8 cellular contexts compared by ENCODE assay signal in the genomic region with DNA sequence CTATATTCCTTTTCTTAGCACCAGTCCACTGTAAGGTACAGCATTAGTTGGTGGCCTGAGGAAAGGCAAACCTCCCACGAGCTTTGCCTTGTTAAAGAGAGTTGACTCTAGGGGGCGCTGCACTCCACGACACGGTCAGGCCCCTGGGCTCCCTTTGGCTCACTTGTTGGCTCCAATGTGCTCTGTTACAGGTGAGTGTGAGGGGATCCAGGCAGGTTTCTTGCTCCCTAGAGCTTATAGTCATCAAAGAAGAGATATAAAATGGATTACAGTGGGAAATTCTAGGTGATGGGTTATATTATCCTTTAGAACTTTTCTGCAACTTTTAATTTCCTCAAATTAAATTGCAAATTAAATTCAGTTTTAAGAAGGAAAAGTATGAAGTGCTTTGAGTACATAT. TPM values are rescaled to one million over a fixed set of nuclear protein-coding genes. Genes with fewer than 3 reads are reported as not detected.
A peak's percentile ranks its signal among the peaks of the same experiment; 100 is the strongest.
DNase-seq lines count a peak whose midpoint lies in the region; ATAC-seq, FAIRE-seq and TF ChIP-seq lines count a peak whose summit lies in the region.

No MANE protein-coding gene starts in this region.

- no peak for ATAC-seq in HG03342 (IDR thresholded peaks at IDR 0.05; ENCODE audit: unreplicated experiment)

- H3K36me3 Mint-ChIP-seq in endothelial cell (ENCODE audit: low read depth, unreplicated experiment): peaks cover 5% of the 10 kb centered on the region

- peak; percentile 89 for TF ChIP-seq CTCF in endothelial cell (IDR thresholded peaks at IDR 0.05; ENCODE audit: unreplicated experiment)

- H3K4me1 Mint-ChIP-seq in endothelial cell (ENCODE audit: unreplicated experiment): peaks cover 7% of the 10 kb centered on the region

- no peak overlapping the region for H3K27ac Mint-ChIP-seq in endothelial cell (ENCODE audit: unreplicated experiment)

- H3K9me3 Mint-ChIP-seq in endothelial cell (ENCODE audit: unreplicated experiment): no peaks in the 10 kb centered on the region

- no peak overlapping the region for H3K4me3 Mint-ChIP-seq in endothelial cell (ENCODE audit: unreplicated experiment)

- FAIRE-seq in HTR-8/SVneo (lab: Jason Lieb, UNC): no peak

- DNase-seq in DMS53 (lab: John Stamatoyannopoulos, UW) (peak; percentile 96), HTR-8/SVneo (ENCODE audit: insufficient read length, low spot score) (peak; percentile 78), NOMO-1 (lab: John Stamatoyannopoulos, UW; ENCODE audit: unreplicated experiment in 2 of 2) (peak; percentile 63 to 78), endothelial cell (ENCODE audit: low spot score) (peak; percentile 87), middle frontal gyrus (ENCODE audit: extremely low spot score, low spot score) (peak; percentile 79)
- peak; percentile 35 to 71 (median 63) for DNase-seq in activated CD8-positive, alpha-beta memory T cell treated with anti-CD3 and anti-CD28 coated beads for 48 hours (ENCODE audit: low read depth in 2 of 3, low spot score in 2 of 3)
- peak; percentile 47 to 68 for DNase-seq in stimulated activated CD8-positive, alpha-beta memory T cell treated with anti-CD3 and anti-CD28 coated beads, Interleukin-4, amount 100 ng/mL, for 4 hours (ENCODE audit: low read depth in 2 of 2, low spot score in 1 of 2)

- H3K27me3 Mint-ChIP-seq in endothelial cell (ENCODE audit: unreplicated experiment): peaks cover 5% of the 10 kb centered on the region

RNA-seq across cellular contexts. Expression of a gene that starts 3.7 kb away (rescaled TPM):
- total RNA-seq in endothelial cell (ENCODE audit: unreplicated experiment): not detected

RNA-seq across cellular contexts. Expression of a gene that starts 4.3 kb away (rescaled TPM):
- total RNA-seq in endothelial cell (ENCODE audit: unreplicated experiment): 29.6 TPM
